In the genomic region with DNA sequence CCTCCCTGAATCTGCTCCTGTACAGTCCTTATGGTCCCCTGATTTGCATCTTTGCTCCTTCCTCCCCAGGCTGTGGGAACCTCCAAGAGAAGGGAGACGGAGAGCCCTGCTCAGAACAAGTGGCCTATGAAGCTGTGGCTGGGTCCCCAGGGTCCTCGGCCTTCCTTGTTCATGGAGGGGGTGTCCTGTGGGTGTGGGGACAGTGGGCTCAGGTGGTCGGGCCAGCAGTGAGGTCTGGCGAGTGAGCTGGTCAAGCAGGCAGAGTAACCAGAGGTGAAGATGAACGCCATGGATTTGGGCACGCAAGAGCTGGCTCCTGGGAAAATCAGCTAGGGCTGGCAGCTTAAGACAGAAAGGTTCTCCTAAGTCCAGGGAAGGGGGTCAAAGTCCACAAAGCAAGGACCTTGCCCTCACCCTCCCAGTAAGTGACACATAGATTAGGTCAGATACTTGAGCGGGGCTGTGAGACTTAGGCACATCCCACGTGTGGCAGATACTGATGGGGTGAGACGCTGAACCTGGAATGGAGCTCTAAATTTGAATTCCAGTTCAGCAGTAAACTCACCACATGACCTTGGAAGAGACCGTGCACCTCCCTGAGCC, we compare ENCODE assay signal across 23 cellular contexts. TPM values are rescaled to one million over a fixed set of nuclear protein-coding genes. Genes with fewer than 3 reads are reported as not detected.
"Had no signal": no experiment of that assay in that cellular context is flagged by ENCODE, and none has a peak within 500 bp of the region (broad histone marks: within the 10 kb centered on the region; RNA-seq: fewer than 3 reads in every experiment).

No MANE protein-coding gene starts in this region.

- H3K36me3 ChIP-seq: ascending aorta, esophagus squamous epithelium, heart right ventricle, prostate gland, thoracic aorta, upper lobe of right lung, WERI-Rb-1 had no signal

- H3K27me3 ChIP-seq: ascending aorta, esophagus squamous epithelium, heart right ventricle, upper lobe of right lung had no signal

- DNase-seq: activated CD4-positive, CD25-positive, alpha-beta regulatory T cell treated with anti-CD3 and anti-CD28 coated beads, Interleukin-2, amount 50 U/mL, for 72 hours; activated CD8-positive, alpha-beta memory T cell treated with anti-CD3 and anti-CD28 coated beads, Interleukin-2, amount 50 U/mL, for 4 hours; activated T-cell treated with anti-CD3 and anti-CD28 coated beads, Interleukin-2, amount 50 U/mL, for 24 hours; esophagus squamous epithelium; naive thymus-derived CD8-positive, alpha-beta T cell; stimulated activated CD4-positive, alpha-beta T cell treated with anti-CD3 and anti-CD28 coated beads, Interleukin-2, amount 100 ng/mL, for 48 hours; stimulated activated CD8-positive, alpha-beta memory T cell treated with anti-CD3 and anti-CD28 coated beads, Interleukin-4, amount 100 ng/mL, for 48 hours; stimulated activated naive B cell treated with anti-CD40 and anti-IgM and Interleukin-4, amounts not matched to agents 10 μg/mL and 1 μg/mL and 100 μg/mL, for 72 hours; T-cell; upper lobe of right lung; WERI-Rb-1 had no signal

- H3K9me3 ChIP-seq: ascending aorta, esophagus squamous epithelium, prostate gland, thoracic aorta, upper lobe of right lung had no signal

- ATAC-seq: activated naive CD4-positive, alpha-beta T cell treated with anti-CD3 and anti-CD28 coated beads, Interleukin-2, amount 50 U/mL, for 72 hours; activated T-helper 17 cell treated with anti-CD3 and anti-CD28 coated beads, Interleukin-2, amount 50 U/mL, for 72 hours; naive thymus-derived CD8-positive, alpha-beta T cell; stimulated activated naive B cell treated with anti-CD40 and anti-IgM and Interleukin-4, amounts not matched to agents 10 μg/mL and 1 μg/mL and 100 μg/mL, for 72 hours; T-cell; upper lobe of right lung had no signal

- H3K4me3 ChIP-seq: ascending aorta, esophagus squamous epithelium, heart right ventricle, lung, prostate gland, skin epidermis, thoracic aorta, upper lobe of right lung had no signal

- H3K4me1 ChIP-seq: ascending aorta, prostate gland had no signal

- H3K27ac ChIP-seq: ascending aorta, esophagus squamous epithelium, prostate gland, skin epidermis, thoracic aorta, upper lobe of right lung, WERI-Rb-1 had no signal

RNA-seq across cellular contexts. Expression of gene GNLY, which starts 24.8 kb away (rescaled TPM):
- total RNA-seq: ascending aorta, osteocyte had no signal
- polyA plus RNA-seq: keratinocyte had no signal

RNA-seq across cellular contexts. Expression of gene ATOH8, which starts 34.8 kb away (rescaled TPM):
- total RNA-seq: activated naive CD4-positive, alpha-beta T cell treated with anti-CD3 and anti-CD28 coated beads, Interleukin-2, amount 50 U/mL, for 72 hours; activated T-helper 17 cell treated with anti-CD3 and anti-CD28 coated beads, Interleukin-2, amount 50 U/mL, for 72 hours; naive thymus-derived CD8-positive, alpha-beta T cell had no signal
- polyA plus RNA-seq: keratinocyte; naive thymus-derived CD8-positive, alpha-beta T cell had no signal

RNA-seq across cellular contexts. Expression of gene SFTPB, which starts 51.0 kb away (rescaled TPM):
- total RNA-seq: activated naive CD4-positive, alpha-beta T cell treated with anti-CD3 and anti-CD28 coated beads, Interleukin-2, amount 50 U/mL, for 72 hours; activated T-helper 17 cell treated with anti-CD3 and anti-CD28 coated beads, Interleukin-2, amount 50 U/mL, for 72 hours; ascending aorta; esophagus squamous epithelium; mesenteric fat pad; naive thymus-derived CD8-positive, alpha-beta T cell; osteocyte; thoracic aorta had no signal
- polyA plus RNA-seq: keratinocyte, right cardiac atrium had no signal
